In the genomic region with DNA sequence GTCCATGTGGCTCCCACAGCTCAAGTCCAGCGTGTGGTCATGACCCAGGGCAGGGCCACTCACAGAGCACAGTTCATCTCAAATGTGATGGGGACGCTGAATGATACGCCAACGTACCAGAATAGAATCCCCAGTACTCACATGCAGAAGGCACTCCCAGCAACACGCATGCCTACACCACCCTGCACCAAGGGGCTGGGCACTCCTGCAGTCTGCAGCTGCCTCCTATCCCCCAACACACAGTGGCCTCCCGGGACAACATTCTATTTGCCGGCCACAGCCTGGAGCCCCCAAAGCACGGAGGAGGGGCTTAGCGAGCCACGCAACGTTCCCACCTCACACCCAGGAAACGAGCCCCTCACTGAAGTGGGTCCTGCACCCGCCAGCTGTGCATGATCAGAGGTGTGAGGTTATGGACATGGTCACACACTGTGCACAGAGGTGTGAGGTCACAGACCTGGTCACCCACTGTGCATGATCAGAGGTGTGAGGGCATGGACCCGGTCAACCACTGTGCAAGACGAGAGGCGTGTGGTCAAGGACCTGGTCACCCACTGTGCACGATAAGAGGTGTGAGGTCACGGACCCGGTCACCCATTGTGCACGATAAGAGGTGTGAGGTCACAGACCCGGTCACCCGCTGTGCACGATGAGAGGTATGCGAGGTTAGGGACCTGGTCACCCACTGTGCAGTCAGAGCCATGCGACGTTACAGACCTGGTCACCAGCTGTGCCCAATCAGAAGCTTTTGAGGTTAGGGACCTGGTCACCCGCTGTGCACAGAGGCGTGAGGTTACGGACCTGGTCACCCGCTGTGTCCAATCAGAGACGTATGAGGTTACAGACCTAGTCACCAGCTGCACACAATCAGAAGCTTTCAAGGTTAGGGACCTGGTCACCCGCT, we compare ENCODE assay signal across 23 cellular contexts.
"Had no signal": no experiment of that assay in that cellular context is flagged by ENCODE, and none has a peak within 500 bp of the region (broad histone marks: within the 10 kb centered on the region; RNA-seq: fewer than 3 reads in every experiment).

No MANE protein-coding gene starts in this region.

- ATAC-seq: activated CD8-positive, alpha-beta T cell treated with anti-CD3 and anti-CD28 coated beads, Interleukin-2, amount 10 ng/mL, durations not matched to agents 7 days and 5 days; activated naive CD8-positive, alpha-beta T cell treated with anti-CD3 and anti-CD28 coated beads, Interleukin-2, amount 50 U/mL, for 24 hours; effector memory CD8-positive, alpha-beta T cell; gastroesophageal sphincter; left cardiac atrium; sciatic nerve; stimulated activated naive CD8-positive, alpha-beta T cell treated with anti-CD3 and anti-CD28 coated beads, Interleukin-15, Interleukin-2, amounts not matched to agents 100 U/mL and 50 U/mL, for 24 hours had no signal

- H3K4me3 Mint-ChIP-seq: activated CD8-positive, alpha-beta T cell treated with anti-CD3 and anti-CD28 coated beads, Interleukin-2, amount 10 ng/mL, durations not matched to agents 7 days and 5 days; activated naive CD8-positive, alpha-beta T cell treated with anti-CD3 and anti-CD28 coated beads, Interleukin-2, amount 50 U/mL, for 24 hours; dendritic cell treated with granulocyte-macrophage colony-stimulating factor and Interleukin-4, amounts not matched to agents 40 ng/mL and 50 ng/mL, for 4 days; effector memory CD8-positive, alpha-beta T cell; naive B cell had no signal

- H3K27ac Mint-ChIP-seq: activated CD8-positive, alpha-beta T cell treated with anti-CD3 and anti-CD28 coated beads, Interleukin-2, amount 10 ng/mL, durations not matched to agents 7 days and 5 days; activated naive CD8-positive, alpha-beta T cell treated with anti-CD3 and anti-CD28 coated beads, Interleukin-2, amount 50 U/mL, for 24 hours; dendritic cell treated with granulocyte-macrophage colony-stimulating factor and Interleukin-4, amounts not matched to agents 40 ng/mL and 50 ng/mL, for 4 days; effector memory CD8-positive, alpha-beta T cell; progenitor cell of endocrine pancreas had no signal

- H3K27ac ChIP-seq: ascending aorta, suprapubic skin, upper lobe of left lung, VCaP had no signal

- H3K27me3 ChIP-seq: ascending aorta, gastroesophageal sphincter, suprapubic skin, upper lobe of left lung had no signal

- H3K36me3 ChIP-seq: suprapubic skin, upper lobe of left lung had no signal

- H3K9me3 Mint-ChIP-seq: activated naive CD8-positive, alpha-beta T cell treated with anti-CD3 and anti-CD28 coated beads, Interleukin-2, amount 50 U/mL, for 24 hours; dendritic cell treated with granulocyte-macrophage colony-stimulating factor and Interleukin-4, amounts not matched to agents 40 ng/mL and 50 ng/mL, for 4 days; effector memory CD8-positive, alpha-beta T cell had no signal

- H3K9me3 ChIP-seq: ascending aorta, gastroesophageal sphincter, suprapubic skin, upper lobe of left lung had no signal

- DNase-seq: activated CD4-positive, alpha-beta T cell treated with anti-CD3 and anti-CD28 coated beads for 48 hours; activated CD8-positive, alpha-beta memory T cell treated with anti-CD3 and anti-CD28 coated beads, Interleukin-2, amount 50 U/mL, for 48 hours; activated CD8-positive, alpha-beta T cell treated with anti-CD3 and anti-CD28 coated beads, Interleukin-2, amount 10 ng/mL, durations not matched to agents 7 days and 5 days; activated naive CD4-positive, alpha-beta T cell treated with Interleukin-2 at 50 U/mL for 16 hours; activated naive CD8-positive, alpha-beta T cell treated with anti-CD3 and anti-CD28 coated beads, Interleukin-2, amount 50 U/mL, for 24 hours; caudate nucleus; effector memory CD8-positive, alpha-beta T cell; left cardiac atrium; naive B cell; stimulated activated CD4-positive, alpha-beta T cell treated with anti-CD3 and anti-CD28 coated beads, Interleukin-12 subunit alpha, Interleukin-12 subunit beta, amount 100 ng/mL, for 4 hours; stimulated activated CD4-positive, alpha-beta T cell treated with anti-CD3 and anti-CD28 coated beads, Interleukin-4, amount 100 ng/mL, for 1 hour; stimulated activated CD8-positive, alpha-beta memory T cell treated with anti-CD3 and anti-CD28 coated beads, Interleukin-4, amount 100 ng/mL, for 48 hours; stimulated activated naive CD8-positive, alpha-beta T cell treated with anti-CD3 and anti-CD28 coated beads, Interleukin-15, Interleukin-2, amounts not matched to agents 100 U/mL and 50 U/mL, for 24 hours; T1000; upper lobe of left lung had no signal

- H3K27me3 Mint-ChIP-seq: progenitor cell of endocrine pancreas had no signal

- H3K4me3 ChIP-seq: ascending aorta, gastroesophageal sphincter, lung, suprapubic skin, upper lobe of left lung had no signal

- H3K36me3 Mint-ChIP-seq: naive B cell had no signal
